In genomic region chr9:135804588-135805421, GRCh38 we compare ENCODE assay signal across 18 cellular contexts.
DNase-seq lines count a peak whose midpoint lies in the region; ATAC-seq, FAIRE-seq and TF ChIP-seq lines count a peak whose summit lies in the region.
"Had no signal": no experiment of that assay in that cellular context is flagged by ENCODE, and none has a peak within 500 bp of the region (broad histone marks: within the 10 kb centered on the region; RNA-seq: fewer than 3 reads in every experiment).

No MANE protein-coding gene starts in this region.

- H2AFZ ChIP-seq in H1 (ENCODE audit: low read length) (no peak overlapping the region), neural progenitor cell (replicated peaks) (no peak overlapping the region)

- 89% methylated on average over 24 of the region's 24 CpGs; no CpG with 5 or more reads in 1 of the 2 experiments for WGBS in H1 (ENCODE audit: extremely low coverage in 1 of 2, insufficient coverage in 1 of 2, insufficient read length in 1 of 2, insufficient replicate concordance in 2 of 2, low coverage in 1 of 2, low lambda C conversion rate in 2 of 2, missing lambda C conversion rate in 1 of 2), 2 experiments

- H4K91ac ChIP-seq in H1 (replicated peaks; ENCODE audit: insufficient read length, low read length), result peak overlapping the region; percentile 30

- DNase-seq in BJ (ENCODE audit: low read depth), result no peak
- DNase-seq in HFFc6, result no peak
- DNase-seq in H1 (ENCODE audit: low read depth in 1 of 2, low spot score in 2 of 2), result peak in 1 of 2 experiments; percentile 68
- no peak for DNase-seq in neural progenitor cell (ENCODE audit: low spot score)
- DNase-seq in mucosa of gallbladder (ENCODE audit: low spot score), result no peak
- DNase-seq in stimulated activated CD4-positive, alpha-beta T cell treated with anti-CD3 and anti-CD28 coated beads, Interleukin-4, amount 100 ng/mL, for 4 hours, result no peak
- DNase-seq in activated CD4-positive, alpha-beta memory T cell treated with anti-CD3 and anti-CD28 coated beads, Interleukin-2, amount 10 ng/mL, durations not matched to agents 7 days and 5 days, result no peak
- DNase-seq: activated CD4-positive, alpha-beta T cell treated with anti-CD3 and anti-CD28 coated beads, Interleukin-2, amount 10 ng/mL, durations not matched to agents 7 days and 5 days; activated effector memory CD4-positive, alpha-beta T cell treated with anti-CD3 and anti-CD28 coated beads, Interleukin-2, amount 50 U/mL, for 16 hours; CD8-positive, alpha-beta T cell; cerebellar nuclear complex; KG1; midbrain; NCI-H187; psoas muscle; SW 1271 had no signal

- H2AK5ac ChIP-seq in H1 (ENCODE audit: low read depth, low read length), result no peak overlapping the region

- H3K4me1 Mint-ChIP-seq in HFFc6 (ENCODE audit: low read depth) (peaks cover 26% of the 10 kb centered on the region), neural progenitor cell (peaks cover 7% of the 10 kb centered on the region)
- peaks cover 6% of the 10 kb centered on the region for H3K4me1 Mint-ChIP-seq in activated CD4-positive, alpha-beta memory T cell treated with anti-CD3 and anti-CD28 coated beads, Interleukin-2, amount 10 ng/mL, durations not matched to agents 7 days and 5 days
- H3K4me1 Mint-ChIP-seq: activated CD4-positive, alpha-beta T cell treated with anti-CD3 and anti-CD28 coated beads, Interleukin-2, amount 10 ng/mL, durations not matched to agents 7 days and 5 days had no signal

- H3K14ac ChIP-seq in H1 (ENCODE audit: insufficient read length), result no peak overlapping the region

- H3K4me1 ChIP-seq in H1 (replicated peaks in 1 of 4; ENCODE audit: control insufficient read depth in 3 of 4, insufficient read depth in 4 of 4, low read length in 3 of 4), result peaks cover 0 to 4% (median 0%) of the 10 kb centered on the region in 4 experiments; a peak in 1 of 7 replicates
- H3K4me1 ChIP-seq in neural progenitor cell, result peaks cover 8% of the 10 kb centered on the region
- H3K4me1 ChIP-seq: psoas muscle had no signal

- H3K23ac ChIP-seq in H1 (ENCODE audit: insufficient read length), result no peak overlapping the region

- peaks cover 4% of the 10 kb centered on the region for H3K79me1 ChIP-seq in H1 (ENCODE audit: low read depth, low read length)

- no peak overlapping the region for H3K4me2 ChIP-seq in H1 (ENCODE audit: insufficient read depth in 1 of 2, low read depth in 2 of 2, low read length in 2 of 2)
- H3K4me2 ChIP-seq in neural progenitor cell, result no peak overlapping the region

- no peak for TF ChIP-seq POLR2A in H1 (IDR thresholded peaks at IDR 0.05; ENCODE audit: control extremely low read depth in 1 of 2, low read depth in 2 of 2, low read length in 2 of 2)

- TF ChIP-seq CTCF in BJ (IDR thresholded peaks at IDR 0.05; ENCODE audit: insufficient read depth, low read depth, low read length), result 0 out of 2 replicates have a peak, but pooled peaks have one; percentile 3
- peak; percentile 1; the same call in 1 of the 2 replicates for TF ChIP-seq CTCF in HFFc6 (IDR thresholded peaks at IDR 0.05)
- TF ChIP-seq CTCF in H1 (IDR thresholded peaks at IDR 0.05; ENCODE audit: control extremely low read depth in 1 of 3, insufficient read depth in 1 of 3, low read depth in 1 of 3, low read length in 3 of 3), result peak in 2 of 3 experiments; percentile 60 to 67; a peak in 3 of 4 replicates
- peak; percentile 22 for TF ChIP-seq CTCF in neural progenitor cell (IDR thresholded peaks at IDR 0.05)

- H2BK12ac ChIP-seq in H1 (ENCODE audit: low read depth, low read length), result no peak overlapping the region

- H4K8ac ChIP-seq in H1 (ENCODE audit: extremely low read depth, insufficient read depth, low read length), result peak overlapping the region; percentile 35; the same call in 1 of the 2 replicates

- no peak overlapping the region for H2BK20ac ChIP-seq in H1 (ENCODE audit: low read length)

- peak; percentile 66 to 76 for TF ChIP-seq RAD21 in H1 (IDR thresholded peaks at IDR 0.05 in 1 of 2, conservative IDR thresholded peaks at IDR 0.05 in 1 of 2; ENCODE audit: low read depth in 2 of 2, low read length in 2 of 2)

- H3K27me3 Mint-ChIP-seq in HFFc6 (ENCODE audit: insufficient read depth) (peaks cover 3% of the 10 kb centered on the region), neural progenitor cell (ENCODE audit: insufficient read depth, low read depth) (no peaks in the 10 kb centered on the region)
- H3K27me3 Mint-ChIP-seq in activated CD4-positive, alpha-beta memory T cell treated with anti-CD3 and anti-CD28 coated beads, Interleukin-2, amount 10 ng/mL, durations not matched to agents 7 days and 5 days, result no peaks in the 10 kb centered on the region
- H3K27me3 Mint-ChIP-seq: activated CD4-positive, alpha-beta T cell treated with anti-CD3 and anti-CD28 coated beads, Interleukin-2, amount 10 ng/mL, durations not matched to agents 7 days and 5 days; stimulated activated naive CD8-positive, alpha-beta T cell treated with anti-CD3 and anti-CD28 coated beads, Interleukin-15, Interleukin-2, amounts not matched to agents 100 ng/mL and 50 ng/mL, for 24 hours had no signal

- no peak overlapping the region for H3K18ac ChIP-seq in H1 (ENCODE audit: extremely low read depth, low read length)

- no peak overlapping the region for H3K9ac ChIP-seq in H1 (replicated peaks in 1 of 4; ENCODE audit: extremely low read depth in 1 of 4, low read depth in 3 of 4, low read length in 3 of 4)
- no peak overlapping the region for H3K9ac ChIP-seq in neural progenitor cell

- H3K9me3 ChIP-seq in H1 (ENCODE audit: insufficient read depth in 2 of 2, low read depth in 1 of 2, low read length in 1 of 2) (no peaks in the 10 kb centered on the region), neural progenitor cell (ENCODE audit: low read depth) (no peaks in the 10 kb centered on the region)
- H3K9me3 ChIP-seq: psoas muscle had no signal

- no peaks in the 10 kb centered on the region for H3K9me3 Mint-ChIP-seq in HFFc6
- no peaks in the 10 kb centered on the region for H3K9me3 Mint-ChIP-seq in neural progenitor cell
- H3K9me3 Mint-ChIP-seq in activated CD4-positive, alpha-beta memory T cell treated with anti-CD3 and anti-CD28 coated beads, Interleukin-2, amount 10 ng/mL, durations not matched to agents 7 days and 5 days, result no peaks in the 10 kb centered on the region
- H3K9me3 Mint-ChIP-seq: activated CD4-positive, alpha-beta T cell treated with anti-CD3 and anti-CD28 coated beads, Interleukin-2, amount 10 ng/mL, durations not matched to agents 7 days and 5 days; CD8-positive, alpha-beta T cell; stimulated activated naive CD8-positive, alpha-beta T cell treated with anti-CD3 and anti-CD28 coated beads, Interleukin-15, Interleukin-2, amounts not matched to agents 100 ng/mL and 50 ng/mL, for 24 hours had no signal

- H3K36me3 Mint-ChIP-seq in HFFc6 (ENCODE audit: low read depth) (no peaks in the 10 kb centered on the region), neural progenitor cell (peaks cover 6% of the 10 kb centered on the region)
- no peaks in the 10 kb centered on the region for H3K36me3 Mint-ChIP-seq in activated CD4-positive, alpha-beta memory T cell treated with anti-CD3 and anti-CD28 coated beads, Interleukin-2, amount 10 ng/mL, durations not matched to agents 7 days and 5 days (ENCODE audit: low read depth)

- no peak overlapping the region for H4K5ac ChIP-seq in H1 (ENCODE audit: insufficient read length, low read depth, low read length)

- H2BK15ac ChIP-seq in H1 (ENCODE audit: low read length), result no peak overlapping the region

- H4K20me1 ChIP-seq in H1 (replicated peaks in 1 of 2; ENCODE audit: control insufficient read depth in 1 of 2, insufficient read depth in 2 of 2, low read length in 2 of 2) (peaks cover 0 to 7% of the 10 kb centered on the region in 2 experiments), neural progenitor cell (ENCODE audit: low read depth) (no peaks in the 10 kb centered on the region)

- no peaks in the 10 kb centered on the region for H3K23me2 ChIP-seq in H1 (ENCODE audit: low read depth, low read length)

- no peak for ATAC-seq in GM21367 (IDR thresholded peaks at IDR 0.05; ENCODE audit: unreplicated experiment)
- ATAC-seq: CD8-positive, alpha-beta T cell; psoas muscle had no signal

- no peak for FAIRE-seq in H1 (lab: Jason Lieb, UNC)

- H3K27ac ChIP-seq in H1 (ENCODE audit: low read depth, low read length) (no peak overlapping the region), neural progenitor cell (no peak overlapping the region)
- H3K27ac ChIP-seq: psoas muscle had no signal

- no peak for TF ChIP-seq EP300 in H1 (IDR thresholded peaks at IDR 0.05; ENCODE audit: borderline replicate concordance in 1 of 2, low read depth in 2 of 2, low read length in 2 of 2)

- H3K4me3 Mint-ChIP-seq in HFFc6 (no peak overlapping the region), neural progenitor cell (no peak overlapping the region)
- H3K4me3 Mint-ChIP-seq in activated CD4-positive, alpha-beta memory T cell treated with anti-CD3 and anti-CD28 coated beads, Interleukin-2, amount 10 ng/mL, durations not matched to agents 7 days and 5 days, result no peak overlapping the region
- H3K4me3 Mint-ChIP-seq: activated CD4-positive, alpha-beta T cell treated with anti-CD3 and anti-CD28 coated beads, Interleukin-2, amount 10 ng/mL, durations not matched to agents 7 days and 5 days; CD8-positive, alpha-beta T cell; stimulated activated naive CD8-positive, alpha-beta T cell treated with anti-CD3 and anti-CD28 coated beads, Interleukin-15, Interleukin-2, amounts not matched to agents 100 ng/mL and 50 ng/mL, for 24 hours had no signal

- H3K27me3 ChIP-seq in BJ (ENCODE audit: control insufficient read depth, insufficient read depth, low read length) (no peaks in the 10 kb centered on the region), H1 (replicated peaks in 1 of 4; ENCODE audit: control insufficient read depth in 3 of 4, extremely low read depth in 1 of 4, insufficient read depth in 3 of 4, low read length in 3 of 4) (no peaks in the 10 kb centered on the region), neural progenitor cell (no peaks in the 10 kb centered on the region)

- H3K4me3 ChIP-seq in BJ (ENCODE audit: low read depth, low read length) (no peak overlapping the region), H1 (ENCODE audit: extremely low read depth in 1 of 4, insufficient read depth in 2 of 4, low read depth in 3 of 4, low read length in 4 of 4) (no peak overlapping the region), neural progenitor cell (no peak overlapping the region)
- H3K4me3 ChIP-seq: psoas muscle had no signal

- peaks cover 5% of the 10 kb centered on the region for H3F3A ChIP-seq in neural progenitor cell (ENCODE audit: low read depth)

- H2BK120ac ChIP-seq in H1 (replicated peaks; ENCODE audit: low read depth, low read length), result no peak overlapping the region

- POLR2A ChIA-PET in BJ (lab: Charles Lee), result no interaction called here
- POLR2A ChIA-PET in H1 (lab: Charles Lee; ENCODE audit: partially characterized antibody), result no interaction called here
- POLR2A ChIA-PET in activated CD4-positive, alpha-beta memory T cell treated with anti-CD3 and anti-CD28 coated beads, Interleukin-2, amount 10 ng/mL, durations not matched to agents 7 days and 5 days (lab: Charles Lee), result no interaction called here

- H3K79me2 ChIP-seq in H1 (ENCODE audit: control insufficient read depth in 1 of 2, insufficient read depth in 2 of 2, low read length in 2 of 2), result no peaks in the 10 kb centered on the region
- H3K79me2 ChIP-seq in neural progenitor cell (ENCODE audit: low read depth), result no peaks in the 10 kb centered on the region

- H2BK5ac ChIP-seq in H1 (ENCODE audit: low read depth, low read length), result peak overlapping the region; percentile 5; the same call in 1 of the 2 replicates

- H3K56ac ChIP-seq in H1 (replicated peaks; ENCODE audit: insufficient read length, low read depth, low read length), result no peak overlapping the region

- H3K27ac Mint-ChIP-seq in HFFc6 (no peak overlapping the region; the same call in 1 of the 2 replicates), neural progenitor cell (no peak overlapping the region)
- H3K27ac Mint-ChIP-seq in activated CD4-positive, alpha-beta memory T cell treated with anti-CD3 and anti-CD28 coated beads, Interleukin-2, amount 10 ng/mL, durations not matched to agents 7 days and 5 days, result no peak overlapping the region
- H3K27ac Mint-ChIP-seq: activated CD4-positive, alpha-beta T cell treated with anti-CD3 and anti-CD28 coated beads, Interleukin-2, amount 10 ng/mL, durations not matched to agents 7 days and 5 days; CD8-positive, alpha-beta T cell; stimulated activated naive CD8-positive, alpha-beta T cell treated with anti-CD3 and anti-CD28 coated beads, Interleukin-15, Interleukin-2, amounts not matched to agents 100 ng/mL and 50 ng/mL, for 24 hours had no signal

- CTCF ChIA-PET in BJ (lab: Yijun Ruan, JAX) (no interaction called here), H1 (lab: Charles Lee; ENCODE audit: partially characterized antibody) (interaction anchor here (0.6 to 2.2 kb wide), 6 partner anchors 9 to 415 kb away, joined by 3 to 6 read pairs (median 3); no protein-coding TSS in a partner anchor)
- CTCF ChIA-PET in activated CD4-positive, alpha-beta memory T cell treated with anti-CD3 and anti-CD28 coated beads, Interleukin-2, amount 10 ng/mL, durations not matched to agents 7 days and 5 days (lab: Charles Lee), result interaction anchor here (1.4 kb wide), 1 partner anchor 201 kb away, joined by 3 read pairs; no protein-coding TSS in a partner anchor

- H3K36me3 ChIP-seq in BJ (ENCODE audit: control insufficient read depth, insufficient read depth, low read length), result no peaks in the 10 kb centered on the region
- H3K36me3 ChIP-seq in H1 (ENCODE audit: control insufficient read depth in 2 of 4, insufficient read depth in 4 of 4, low read length in 3 of 4), result peaks cover 0 to 8% (median under 1%) of the 10 kb centered on the region in 4 experiments; a peak in 3 of 8 replicates
- no peaks in the 10 kb centered on the region for H3K36me3 ChIP-seq in neural progenitor cell

- no peak overlapping the region for H3K4ac ChIP-seq in H1 (replicated peaks; ENCODE audit: insufficient read length, low read depth, low read length)

Comparison
In these comparisons a context has a peak if more than half of its experiments do, and no peak if none do; other contexts are left out.
1. CTCF ChIP-seq: peak in every context shown above with its lines; median percentile 64 in H1; 22 in neural progenitor cell; 3 in BJ; 1 in HFFc6.